16 cellular contexts compared by ENCODE assay signal in genomic region chr2:27400348-27401135, GRCh38. TPM values are rescaled to one million over a fixed set of nuclear protein-coding genes. Genes with fewer than 3 reads are reported as not detected.
DNase-seq lines count a peak whose midpoint lies in the region; ATAC-seq and TF ChIP-seq lines count a peak whose summit lies in the region.
"Had no signal": no experiment of that assay in that cellular context is flagged by ENCODE, and none has a peak within 500 bp of the region (broad histone marks: within the 10 kb centered on the region; RNA-seq: fewer than 3 reads in every experiment).

No MANE protein-coding gene starts in this region.

- intact Hi-C loops in activated CD4-positive, alpha-beta T cell treated with anti-CD3 and anti-CD28 coated beads, Interleukin-2, amount 10 ng/mL, durations not matched to agents 24 days and 14 days (cut with micrococcal nuclease) = loop anchor here (10.0 kb wide), 1 partner anchor 264 kb away; the partner anchor contains the start of genes SLC4A1AP and SUPT7L
- intact Hi-C loops in Right ventricle myocardium superior (cut with DNase I) = no loop called here

- peaks cover 25% of the 10 kb centered on the region for H3K4me1 Mint-ChIP-seq in activated CD4-positive, alpha-beta T cell treated with anti-CD3 and anti-CD28 coated beads, Interleukin-2, amount 10 ng/mL, durations not matched to agents 24 days and 14 days
- no peaks in the 10 kb centered on the region for H3K4me1 Mint-ChIP-seq in nephron progenitor cell

- POLR2A ChIA-PET in HEK293 (lab: Yijun Ruan, JAX) = no interaction called here

- TF ChIP-seq CTCF in HEK293 (tag by site-specific recombination; IDR thresholded peaks at IDR 0.05) (no peak), astrocyte of the spinal cord (IDR thresholded peaks at IDR 0.05; ENCODE audit: low read depth, low read length) (no peak), nephron progenitor cell (IDR thresholded peaks at IDR 0.05) (no peak)

- peak overlapping the region; percentile 2 for H3K4me3 Mint-ChIP-seq in activated CD4-positive, alpha-beta T cell treated with anti-CD3 and anti-CD28 coated beads, Interleukin-2, amount 10 ng/mL, durations not matched to agents 24 days and 14 days
- H3K4me3 Mint-ChIP-seq in nephron progenitor cell = no peak overlapping the region
- H3K4me3 Mint-ChIP-seq: dendritic cell treated with granulocyte-macrophage colony-stimulating factor and Interleukin-4, amounts not matched to agents 40 ng/mL and 50 ng/mL, for 4 days had no signal

- H3K9me3 ChIP-seq in HEK293 (ENCODE audit: control insufficient read depth, insufficient read depth, low read depth, low read length) = no peaks in the 10 kb centered on the region
- H3K9me3 ChIP-seq: SJSA1 had no signal

- peaks cover 2% of the 10 kb centered on the region; the same call in 1 of the 2 replicates for H3K4me1 ChIP-seq in HEK293 (ENCODE audit: control insufficient read depth, insufficient read depth, low read length)
- H3K4me1 ChIP-seq: SJSA1 had no signal

- ATAC-seq in HG03159 (IDR thresholded peaks at IDR 0.05; ENCODE audit: unreplicated experiment) (no peak), GM21515 (IDR thresholded peaks at IDR 0.05; ENCODE audit: unreplicated experiment) (no peak), Right ventricle myocardium superior (ENCODE audit: poor library complexity) (no peak)

- H3K4me3 ChIP-seq in HEK293 (ENCODE audit: low read depth, low read length) (no peak overlapping the region), astrocyte of the spinal cord (ENCODE audit: low read depth, low read length) (no peak overlapping the region)
- H3K4me3 ChIP-seq: SJSA1 had no signal

- peak overlapping the region; percentile 56 for H3K27ac Mint-ChIP-seq in activated CD4-positive, alpha-beta T cell treated with anti-CD3 and anti-CD28 coated beads, Interleukin-2, amount 10 ng/mL, durations not matched to agents 24 days and 14 days
- peak overlapping the region; percentile 74 for H3K27ac Mint-ChIP-seq in nephron progenitor cell
- H3K27ac Mint-ChIP-seq: dendritic cell treated with granulocyte-macrophage colony-stimulating factor and Interleukin-4, amounts not matched to agents 40 ng/mL and 50 ng/mL, for 4 days had no signal

- DNase-seq in activated CD4-positive, alpha-beta T cell treated with anti-CD3 and anti-CD28 coated beads, Interleukin-2, amount 10 ng/mL, durations not matched to agents 24 days and 14 days = no peak
- DNase-seq in activated CD4-positive, alpha-beta T cell treated with anti-CD3 and anti-CD28 coated beads for 4 hours = no peak
- DNase-seq in astrocyte of the spinal cord (ENCODE audit: low read depth, low spot score) (peak; percentile 59), nephron progenitor cell (no peak), Right ventricle myocardium superior (no peak)
- DNase-seq: GF-D8; NCI-H1930; NCI-H510A treated with DMSO at 0.1 percent for 48 hours; posterior cingulate gyrus; stimulated activated CD4-positive, alpha-beta T cell treated with anti-CD3 and anti-CD28 coated beads, Interleukin-12 subunit alpha, Interleukin-12 subunit beta, amount 100 ng/mL, for 4 hours had no signal

- CTCF ChIA-PET in HEK293 (lab: Yijun Ruan, JAX) = interaction anchor here (0.7 kb wide), 1 partner anchor 136 kb away, joined by 3 read pairs; no protein-coding TSS in a partner anchor

- peaks cover 25 to 33% of the 10 kb centered on the region in 2 experiments; a peak in 2 of 3 replicates for H3K36me3 ChIP-seq in HEK293 (ENCODE audit: control insufficient read depth in 2 of 2, insufficient read depth in 1 of 2, low read length in 2 of 2)

- no peaks in the 10 kb centered on the region for H3K27me3 Mint-ChIP-seq in activated CD4-positive, alpha-beta T cell treated with anti-CD3 and anti-CD28 coated beads, Interleukin-2, amount 10 ng/mL, durations not matched to agents 24 days and 14 days
- H3K27me3 Mint-ChIP-seq in nephron progenitor cell (ENCODE audit: low read depth, poor library complexity) = no peaks in the 10 kb centered on the region
- H3K27me3 Mint-ChIP-seq: dendritic cell treated with granulocyte-macrophage colony-stimulating factor and Interleukin-4, amounts not matched to agents 40 ng/mL and 50 ng/mL, for 4 days had no signal

- in situ Hi-C loops in astrocyte of the spinal cord (cut with HindIII; ENCODE audit: low sequenced_read_pairs) = no loop called here

- peaks cover 29% of the 10 kb centered on the region for H3K36me3 Mint-ChIP-seq in activated CD4-positive, alpha-beta T cell treated with anti-CD3 and anti-CD28 coated beads, Interleukin-2, amount 10 ng/mL, durations not matched to agents 24 days and 14 days (ENCODE audit: low read depth)
- H3K36me3 Mint-ChIP-seq in nephron progenitor cell (ENCODE audit: low read depth) = peaks cover 48% of the 10 kb centered on the region

- 0 out of 2 replicates have a peak overlapping the region, but pooled peaks have one; percentile 43 for H3K27ac ChIP-seq in HEK293 (ENCODE audit: extremely low read depth, low read depth, low read length)
- H3K27ac ChIP-seq: SJSA1, VCaP had no signal

- no peaks in the 10 kb centered on the region for H3K9me3 Mint-ChIP-seq in activated CD4-positive, alpha-beta T cell treated with anti-CD3 and anti-CD28 coated beads, Interleukin-2, amount 10 ng/mL, durations not matched to agents 24 days and 14 days
- peaks cover 4% of the 10 kb centered on the region for H3K9me3 Mint-ChIP-seq in nephron progenitor cell
- H3K9me3 Mint-ChIP-seq: dendritic cell treated with granulocyte-macrophage colony-stimulating factor and Interleukin-4, amounts not matched to agents 40 ng/mL and 50 ng/mL, for 4 days had no signal

TF ChIP-seq in HEK293, 187 proteins besides CTCF, POLR2A, EP300 and RAD21:
- TF ChIP-seq ZNF121 (tag by site-specific recombination; IDR thresholded peaks at IDR 0.05) = peak; percentile 55; the same call in 1 of the 2 replicates
- no peak for TF ChIP-seq ZFHX2 (tag by site-specific recombination; conservative IDR thresholded peaks at IDR 0.05)
- TF ChIP-seq ZNF341 (tag by site-specific recombination; IDR thresholded peaks at IDR 0.05; ENCODE audit: low read depth) = no peak
- no peak for TF ChIP-seq ZSCAN23 (tag by site-specific recombination; IDR thresholded peaks at IDR 0.05)
- TF ChIP-seq ZNF561 (tag by site-specific recombination; IDR thresholded peaks at IDR 0.05; ENCODE audit: borderline replicate concordance) = no peak
- TF ChIP-seq SP3 (tag by site-specific recombination; IDR thresholded peaks at IDR 0.05) = no peak
- TF ChIP-seq ZNF280D (tag by site-specific recombination; IDR thresholded peaks at IDR 0.05) = no peak

RNA-seq across cellular contexts. Expression of gene PPM1G, which starts 8.8 kb away (rescaled TPM):
- 165 and 167 TPM in 2 replicates for total RNA-seq in activated CD4-positive, alpha-beta T cell treated with anti-CD3 and anti-CD28 coated beads, Interleukin-2, amount 10 ng/mL, durations not matched to agents 24 days and 14 days
- 34.3 TPM for total RNA-seq in Right ventricle myocardium superior

RNA-seq across cellular contexts. Expression of gene ZNF513, which starts 20.0 kb away (rescaled TPM):
- total RNA-seq in activated CD4-positive, alpha-beta T cell treated with anti-CD3 and anti-CD28 coated beads, Interleukin-2, amount 10 ng/mL, durations not matched to agents 24 days and 14 days = 11.1 and 13.5 TPM in 2 replicates
- total RNA-seq in Right ventricle myocardium superior = 6.0 TPM

RNA-seq across cellular contexts. Expression of gene NRBP1, which starts 27.9 kb away (rescaled TPM):
- 93.9 and 94.7 TPM in 2 replicates for total RNA-seq in activated CD4-positive, alpha-beta T cell treated with anti-CD3 and anti-CD28 coated beads, Interleukin-2, amount 10 ng/mL, durations not matched to agents 24 days and 14 days
- total RNA-seq in Right ventricle myocardium superior = 50.8 TPM

RNA-seq across cellular contexts. Expression of gene SNX17, which starts 30.1 kb away (rescaled TPM):
- 120 and 128 TPM in 2 replicates for total RNA-seq in activated CD4-positive, alpha-beta T cell treated with anti-CD3 and anti-CD28 coated beads, Interleukin-2, amount 10 ng/mL, durations not matched to agents 24 days and 14 days
- total RNA-seq in Right ventricle myocardium superior = 55.6 TPM

RNA-seq across cellular contexts. Expression of gene EIF2B4, which starts 30.4 kb away (rescaled TPM):
- 51.2 and 52.0 TPM in 2 replicates for total RNA-seq in activated CD4-positive, alpha-beta T cell treated with anti-CD3 and anti-CD28 coated beads, Interleukin-2, amount 10 ng/mL, durations not matched to agents 24 days and 14 days
- total RNA-seq in Right ventricle myocardium superior = 37.4 TPM
